12 cellular contexts compared by ENCODE assay signal in the genomic region with DNA sequence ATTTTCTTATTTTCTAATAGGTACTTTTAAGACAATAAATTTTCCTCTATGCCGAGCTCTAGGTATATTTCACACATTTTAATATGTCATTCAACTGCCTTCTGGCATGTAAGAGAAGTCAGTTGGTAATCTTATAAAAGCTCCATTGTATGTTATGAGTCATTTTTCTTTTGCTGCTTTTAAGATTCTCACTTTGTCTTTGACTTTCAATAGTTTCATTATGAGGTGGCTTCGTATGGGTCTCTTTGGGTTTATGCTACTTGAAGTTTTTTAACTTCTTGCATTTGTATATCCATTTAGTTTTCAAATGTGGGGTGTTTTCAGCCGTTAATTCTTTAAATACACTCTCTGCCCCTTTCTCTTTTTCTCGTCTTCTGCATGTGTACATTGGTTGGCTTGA.
DNase-seq lines count a peak whose midpoint lies in the region; ATAC-seq and TF ChIP-seq lines count a peak whose summit lies in the region.
"Had no signal": no experiment of that assay in that cellular context is flagged by ENCODE, and none has a peak within 500 bp of the region (broad histone marks: within the 10 kb centered on the region; RNA-seq: fewer than 3 reads in every experiment).

No MANE protein-coding gene starts in this region.

- H3K27me3 Mint-ChIP-seq in Calu3 (ENCODE audit: unreplicated experiment): no peaks in the 10 kb centered on the region

- CTCF ChIA-PET in Calu3 (lab: Charles Lee): interaction anchor here (0.8 to 1.0 kb wide), 2 partner anchors 50 to 97 kb away, joined by 3 read pairs; no protein-coding TSS in a partner anchor

- ATAC-seq in GM19023 (IDR thresholded peaks at IDR 0.05; ENCODE audit: unreplicated experiment) (peak; percentile 84), HG02763 (IDR thresholded peaks at IDR 0.05; ENCODE audit: unreplicated experiment) (peak; percentile 86)

- in situ Hi-C loops in G401 (cut with HindIII; ENCODE audit: low sequenced_read_pairs): no loop called here

- H3K4me1 Mint-ChIP-seq in Calu3 (ENCODE audit: low read depth, unreplicated experiment): peaks cover 40% of the 10 kb centered on the region
- H3K4me1 Mint-ChIP-seq: activated naive CD8-positive, alpha-beta T cell treated with anti-CD3 and anti-CD28 coated beads, Interleukin-2, amount 10 ng/mL, durations not matched to agents 7 days and 5 days had no signal

- intact Hi-C loops in Calu3 (cut with micrococcal nuclease; ENCODE audit: unreplicated experiment): loop anchor here (2.0 kb wide), 2 partner anchors 51 to 77 kb away; no protein-coding TSS in a partner anchor

- H3K27ac Mint-ChIP-seq in Calu3 (ENCODE audit: unreplicated experiment): peak overlapping the region; percentile 48
- H3K27ac Mint-ChIP-seq: activated naive CD8-positive, alpha-beta T cell treated with anti-CD3 and anti-CD28 coated beads, Interleukin-2, amount 10 ng/mL, durations not matched to agents 7 days and 5 days; memory B cell had no signal

- TF ChIP-seq CTCF in Calu3 (IDR thresholded peaks at IDR 0.05; ENCODE audit: unreplicated experiment): no peak

- H3K4me3 Mint-ChIP-seq in Calu3 (ENCODE audit: low read depth, unreplicated experiment): peak overlapping the region; percentile 5
- H3K4me3 Mint-ChIP-seq: activated naive CD8-positive, alpha-beta T cell treated with anti-CD3 and anti-CD28 coated beads, Interleukin-2, amount 10 ng/mL, durations not matched to agents 7 days and 5 days; memory B cell had no signal

- no peak for DNase-seq in Calu3
- peak; percentile 83 for DNase-seq in HT1080 (ENCODE audit: low read depth)
- DNase-seq in dedifferentiated amniotic fluid mesenchymal stem cell (ENCODE audit: extremely low spot score): no peak
- no peak for DNase-seq in G401 (ENCODE audit: low spot score)
- DNase-seq in NOMO-1 treated with DMSO at 0.1 percent for 48 hours (lab: John Stamatoyannopoulos, UW; ENCODE audit: unreplicated experiment): no peak
- DNase-seq in cortex of kidney (lab: John Stamatoyannopoulos, UW): no peak
- DNase-seq: activated naive CD8-positive, alpha-beta T cell treated with anti-CD3 and anti-CD28 coated beads, Interleukin-2, amount 10 ng/mL, durations not matched to agents 7 days and 5 days; GM23248; NCI-H1417 treated with DMSO at 0.1 percent for 48 hours had no signal

- no peaks in the 10 kb centered on the region for H3K36me3 Mint-ChIP-seq in Calu3 (ENCODE audit: insufficient read depth, unreplicated experiment)
- H3K36me3 Mint-ChIP-seq: activated naive CD8-positive, alpha-beta T cell treated with anti-CD3 and anti-CD28 coated beads, Interleukin-2, amount 10 ng/mL, durations not matched to agents 7 days and 5 days; memory B cell had no signal

- H3K9me3 Mint-ChIP-seq in Calu3 (ENCODE audit: low read depth, unreplicated experiment): no peaks in the 10 kb centered on the region
- H3K9me3 Mint-ChIP-seq: activated naive CD8-positive, alpha-beta T cell treated with anti-CD3 and anti-CD28 coated beads, Interleukin-2, amount 10 ng/mL, durations not matched to agents 7 days and 5 days had no signal

- BruUV-seq in Calu3 (replicated peaks; lab: Mats Ljungman, UMichigan): no TSS peak
